22 cellular contexts compared by ENCODE assay signal in the genomic region with DNA sequence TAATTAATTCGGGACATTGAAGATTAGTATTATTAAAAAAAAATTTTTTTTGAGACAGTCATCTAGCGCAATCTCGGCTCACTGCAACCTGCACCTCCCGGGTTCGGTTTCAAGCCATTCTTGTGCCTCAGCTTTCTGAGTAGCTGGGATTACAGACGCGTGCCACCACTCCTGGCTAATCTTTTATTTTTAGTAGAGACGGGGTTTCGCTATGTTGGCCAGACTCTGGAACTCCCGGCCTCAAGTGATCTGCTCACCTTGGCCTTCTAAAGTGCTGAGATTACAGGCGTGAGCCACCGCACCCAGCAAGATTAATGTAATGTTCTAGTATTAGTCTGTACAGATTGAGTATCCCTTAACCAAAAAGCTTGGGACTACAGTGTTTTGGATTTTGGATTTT. TPM values are rescaled to one million over a fixed set of nuclear protein-coding genes. Genes with fewer than 3 reads are reported as not detected.
DNase-seq lines count a peak whose midpoint lies in the region; ATAC-seq and TF ChIP-seq lines count a peak whose summit lies in the region.
"Had no signal": no experiment of that assay in that cellular context is flagged by ENCODE, and none has a peak within 500 bp of the region (broad histone marks: within the 10 kb centered on the region; RNA-seq: fewer than 3 reads in every experiment).

No MANE protein-coding gene starts in this region.

- no peak overlapping the region for H2BK120ac ChIP-seq in neuronal stem cell (ENCODE audit: low read depth, low read length)

- no peaks in the 10 kb centered on the region for H3K79me1 ChIP-seq in neuronal stem cell (ENCODE audit: low read depth, low read length)

- H2BK15ac ChIP-seq in neuronal stem cell (ENCODE audit: low read length) = no peak overlapping the region

- ATAC-seq in psoas muscle (peak; percentile 40 to 61 (median 58)), HG03442 (IDR thresholded peaks at IDR 0.05; ENCODE audit: unreplicated experiment) (no peak)
- ATAC-seq: GM12878 had no signal

- no peak overlapping the region for H2BK5ac ChIP-seq in neuronal stem cell (ENCODE audit: low read length)

- H3K23ac ChIP-seq in neuronal stem cell (ENCODE audit: low read depth, low read length, poor library complexity) = no peak overlapping the region

- TF ChIP-seq CTCF in VCaP (conservative IDR thresholded peaks at IDR 0.05) (no peak), psoas muscle (IDR thresholded peaks at IDR 0.05) (no peak)

- H4K8ac ChIP-seq in neuronal stem cell (ENCODE audit: low read depth, low read length) = no peak overlapping the region

- no peak overlapping the region for H2BK12ac ChIP-seq in neuronal stem cell (ENCODE audit: low read length)

- H4K91ac ChIP-seq in neuronal stem cell (ENCODE audit: low read depth, low read length, poor library complexity) = no peak overlapping the region

- no peaks in the 10 kb centered on the region for H3K4me1 ChIP-seq in neuronal stem cell (ENCODE audit: control insufficient read depth in 2 of 2, insufficient read depth in 1 of 2, low read depth in 1 of 2, low read length in 2 of 2)
- no peaks in the 10 kb centered on the region for H3K4me1 ChIP-seq in psoas muscle
- H3K4me1 ChIP-seq: BE2C, BLaER1 had no signal

- H3K4ac ChIP-seq in neuronal stem cell (ENCODE audit: low read length) = no peak overlapping the region

- no peak overlapping the region for H3K18ac ChIP-seq in neuronal stem cell (ENCODE audit: low read length)

- no peak for DNase-seq in neuronal stem cell (ENCODE audit: low spot score)
- DNase-seq in psoas muscle = no peak
- no peak for DNase-seq in NCI-H1436 (lab: John Stamatoyannopoulos, UW)
- DNase-seq: 8988T; ACHN; BE2C; C1 segment of cervical spinal cord; CD4-positive, alpha-beta memory T cell; CD4-positive, CD25-positive, alpha-beta regulatory T cell; CD8-positive, alpha-beta memory T cell; COR-L47; DMS 273 treated with DMSO at 0.1 percent for 48 hours; DMS153; DMS53; DMS79; DND-41; EL; GDM1 had no signal

- H3K9ac ChIP-seq in neuronal stem cell (ENCODE audit: low read depth, low read length, poor library complexity) = no peak overlapping the region
- H3K9ac ChIP-seq: BLaER1 had no signal

- H3K27ac ChIP-seq in VCaP (peak overlapping the region; percentile 9; the same call in 1 of the 2 replicates), neuronal stem cell (replicated peaks; ENCODE audit: low read length) (no peak overlapping the region), psoas muscle (no peak overlapping the region)
- H3K27ac ChIP-seq: BLaER1 had no signal

- H3K4me2 ChIP-seq in neuronal stem cell (ENCODE audit: insufficient read depth, low read length, poor library complexity, severe bottlenecking) = peak overlapping the region; percentile 11
- H3K4me2 ChIP-seq: BLaER1 had no signal

- intact Hi-C loops in psoas muscle (cut with DNase I) = no loop called here

- no peaks in the 10 kb centered on the region for H3K27me3 ChIP-seq in neuronal stem cell (ENCODE audit: control insufficient read depth in 3 of 3, insufficient read depth in 3 of 3, low read depth in 1 of 3, low read length in 3 of 3)
- H3K27me3 ChIP-seq in psoas muscle (ENCODE audit: insufficient read depth in 3 of 3, low read length in 2 of 3) = no peaks in the 10 kb centered on the region
- H3K27me3 ChIP-seq: BLaER1 had no signal

- H3K4me3 ChIP-seq in neuronal stem cell (ENCODE audit: low read length in 2 of 2) (no peak overlapping the region), psoas muscle (no peak overlapping the region)
- H3K4me3 ChIP-seq: BLaER1, GM12878 had no signal

- H2AK5ac ChIP-seq in neuronal stem cell (ENCODE audit: low read depth, low read length) = no peak overlapping the region

- no peak overlapping the region for H2AFZ ChIP-seq in neuronal stem cell (ENCODE audit: low read length)

- WGBS in neuronal stem cell (ENCODE audit: extremely low coverage in 2 of 2, insufficient read length in 2 of 2, insufficient replicate concordance in 1 of 2), 2 donors = no CpG with 5 or more reads among the region's 12 CpGs
- WGBS in psoas muscle, 3 donors = 49 to 75% (median 62%) methylated on average over 12 of the region's 12 CpGs

- H3K14ac ChIP-seq in neuronal stem cell (ENCODE audit: low read length) = no peak overlapping the region

- no peaks in the 10 kb centered on the region for H3K9me3 ChIP-seq in neuronal stem cell (replicated peaks in 1 of 2; ENCODE audit: control insufficient read depth in 2 of 2, insufficient read depth in 1 of 2, low read depth in 1 of 2, low read length in 2 of 2)
- H3K9me3 ChIP-seq in psoas muscle = no peaks in the 10 kb centered on the region
- H3K9me3 ChIP-seq: BE2C, BLaER1 had no signal

- H3K36me3 ChIP-seq in neuronal stem cell (replicated peaks in 1 of 2; ENCODE audit: control insufficient read depth in 2 of 2, insufficient read depth in 2 of 2, low read length in 2 of 2) (peaks cover 0 to 35% of the 10 kb centered on the region in 2 donors), psoas muscle (ENCODE audit: insufficient read depth in 1 of 2, low read depth in 1 of 2) (peaks cover 0 to 13% of the 10 kb centered on the region in 2 donors)
- H3K36me3 ChIP-seq: BE2C had no signal

RNA-seq across cellular contexts. Expression of gene REST, which starts 32.7 kb away (rescaled TPM):
- polyA plus RNA-seq in neuronal stem cell (2013, experiment 1 of 2) = 24.1 TPM
- 25.4 TPM for polyA plus RNA-seq in neuronal stem cell (2013, experiment 2 of 2)
- total RNA-seq in psoas muscle = 10 to 100 TPM; 13.5 to 21.4 (median 20.0) TPM
- 1 to 10 TPM; 2.5 to 8.9 (median 5.9) TPM for polyA plus RNA-seq in psoas muscle

RNA-seq across cellular contexts. Expression of gene NOA1, which starts 37.0 kb away (rescaled TPM):
- polyA plus RNA-seq in neuronal stem cell (2013, experiment 1 of 2) = 16.2 TPM
- polyA plus RNA-seq in neuronal stem cell (2013, experiment 2 of 2) = 16.5 TPM
- 10 to 100 TPM; 11.3 to 19.9 (median 15.3) TPM for total RNA-seq in psoas muscle
- polyA plus RNA-seq in psoas muscle = 10 to 100 TPM; 14.3 to 16.8 (median 15.9) TPM

RNA-seq across cellular contexts. Expression of gene POLR2B, which starts 38.3 kb away (rescaled TPM):
- 68.2 TPM for polyA plus RNA-seq in neuronal stem cell (2013, experiment 1 of 2)
- 67.7 TPM for polyA plus RNA-seq in neuronal stem cell (2013, experiment 2 of 2)
- total RNA-seq in psoas muscle = 10 to 100 TPM; 64.9 to 79.5 (median 74.9) TPM
- 100 to 1,000 TPM in 1 of 3 donors, 10 to 100 TPM in 2; 37.1 to 111 (median 48.4) TPM for polyA plus RNA-seq in psoas muscle
